ENCODE assay signal across 10 cellular contexts in the genomic region with DNA sequence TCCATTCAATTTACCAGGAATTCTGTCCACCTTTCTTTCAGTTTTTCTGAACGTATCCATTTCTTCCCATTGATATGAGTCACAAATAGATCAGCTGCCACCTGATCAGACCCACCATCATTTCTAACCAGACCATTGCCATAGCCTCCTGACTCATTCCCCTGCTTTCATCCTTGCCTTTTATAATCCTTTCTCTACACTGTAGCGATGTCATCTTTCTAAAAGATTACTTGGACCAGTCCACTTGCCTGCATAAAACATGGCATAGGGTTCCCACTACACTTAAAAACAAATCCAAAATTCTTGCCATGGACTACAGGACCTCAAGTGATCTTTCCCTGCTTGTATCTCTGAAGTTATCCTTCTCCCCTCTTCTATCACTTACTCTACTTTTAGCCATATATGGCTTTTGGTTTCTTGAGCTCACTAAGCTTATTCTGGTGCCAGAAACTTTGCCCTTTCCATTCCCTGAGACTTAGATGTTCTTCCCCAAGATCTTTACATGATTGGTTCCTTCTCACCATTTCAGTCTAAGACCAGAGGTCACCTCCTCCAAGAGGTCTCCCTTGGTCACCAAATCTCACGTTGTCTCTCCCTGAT.
A peak's percentile ranks its signal among the peaks of the same experiment; 100 is the strongest.
DNase-seq lines count a peak whose midpoint lies in the region; ATAC-seq and TF ChIP-seq lines count a peak whose summit lies in the region.
"Had no signal": no experiment of that assay in that cellular context is flagged by ENCODE, and none has a peak within 500 bp of the region (broad histone marks: within the 10 kb centered on the region; RNA-seq: fewer than 3 reads in every experiment).

No MANE protein-coding gene starts in this region.

- no peak for TF ChIP-seq CTCF in foreskin keratinocyte (conservative IDR thresholded peaks at IDR 0.05)

- H3K27ac ChIP-seq in foreskin keratinocyte, result peak overlapping the region; percentile 98

- DNase-seq in A172 (ENCODE audit: low spot score) (peak; percentile 69), HPDE6-E6E7 (ENCODE audit: extremely low spot score) (peak; percentile 43), amniotic epithelial cell (ENCODE audit: low read depth) (peak; percentile 57), foreskin keratinocyte (peak; percentile 71 to 97), activated gamma-delta T cell (lab: John Stamatoyannopoulos, UW) (no peak)
- no peak for DNase-seq in stimulated activated CD4-positive, alpha-beta T cell treated with anti-CD3 and anti-CD28 coated beads, Interleukin-4, amount 100 ng/mL, for 4 hours
- DNase-seq: activated naive CD4-positive, alpha-beta T cell treated with Interleukin-2 at 50 U/mL for 16 hours; nucleus accumbens had no signal

- peak; percentile 69 for ATAC-seq in foreskin keratinocyte
- no peak for ATAC-seq in HG02642 (IDR thresholded peaks at IDR 0.05; ENCODE audit: poor library complexity, unreplicated experiment)
- ATAC-seq in GM19467 (IDR thresholded peaks at IDR 0.05; ENCODE audit: unreplicated experiment), result no peak

- H3K27me3 ChIP-seq in foreskin keratinocyte, result no peaks in the 10 kb centered on the region

- H3K4me1 ChIP-seq in foreskin keratinocyte, result peaks cover 59% of the 10 kb centered on the region

Comparison
In these comparisons a context has a peak if more than half of its experiments do, and no peak if none do; other contexts are left out.
1. DNase-seq: peak in A172 (single experiment), HPDE6-E6E7 (single experiment), amniotic epithelial cell (single experiment) and foreskin keratinocyte (2 of 2); none in activated gamma-delta T cell (single experiment) and stimulated activated CD4-positive, alpha-beta T cell treated with anti-CD3 and anti-CD28 coated beads, Interleukin-4, amount 100 ng/mL, for 4 hours (0 of 2).